25 cellular contexts compared by ENCODE assay signal in the genomic region with DNA sequence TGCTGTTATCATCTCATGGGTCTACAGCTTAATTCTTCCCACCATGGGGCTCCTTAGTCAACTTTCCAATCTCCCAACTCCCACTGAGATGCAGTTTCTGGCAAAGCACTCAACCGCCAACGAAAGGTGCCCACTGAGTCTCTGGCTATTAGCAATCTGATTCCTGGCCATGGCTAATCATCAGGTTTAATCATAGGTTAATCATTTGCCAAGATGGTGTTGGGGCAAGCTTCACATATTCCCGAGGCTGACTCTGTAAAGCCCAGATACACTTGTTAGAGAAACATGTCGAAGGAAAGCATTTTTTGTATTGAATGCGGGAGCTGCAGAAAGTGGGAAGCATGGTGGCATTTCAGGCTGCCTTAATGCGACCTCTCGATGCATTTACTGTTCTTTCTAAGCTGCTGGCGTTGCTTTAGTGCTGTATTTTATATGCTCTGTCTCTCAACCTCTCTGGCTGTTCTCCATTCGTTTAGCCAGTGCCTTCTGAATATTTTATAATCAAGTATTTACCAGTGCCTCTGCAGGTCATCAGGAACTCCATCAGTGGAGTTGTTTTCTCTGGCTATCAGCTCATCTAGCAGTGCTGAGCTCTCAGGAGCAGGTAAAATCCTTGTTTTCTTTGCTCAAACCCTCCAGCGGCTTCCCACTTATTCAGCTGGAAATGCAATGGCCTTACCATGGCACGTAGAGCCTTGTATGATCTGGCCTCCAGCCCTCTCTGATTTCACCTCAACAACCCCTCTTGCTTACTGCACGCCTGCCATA.
"Had no signal": no experiment of that assay in that cellular context is flagged by ENCODE, and none has a peak within 500 bp of the region (broad histone marks: within the 10 kb centered on the region; RNA-seq: fewer than 3 reads in every experiment).

No MANE protein-coding gene starts in this region.

- H3K4me3 Mint-ChIP-seq: effector memory CD8-positive, alpha-beta T cell; memory B cell; naive thymus-derived CD8-positive, alpha-beta T cell; nephron progenitor cell had no signal

- H3K9me3 ChIP-seq: gastrocnemius medialis, ovary, right lobe of liver, stomach, thyroid gland had no signal

- ATAC-seq: effector memory CD8-positive, alpha-beta T cell; esophagus mucosa; gastrocnemius medialis; left lobe of liver; naive thymus-derived CD8-positive, alpha-beta T cell had no signal

- H3K27me3 ChIP-seq: gastrocnemius medialis, ovary, right lobe of liver, stomach, thyroid gland had no signal

- H3K27ac ChIP-seq: coronary artery, gastrocnemius medialis, ovary, right lobe of liver, thyroid gland had no signal

- H3K4me1 Mint-ChIP-seq: nephron progenitor cell had no signal

- H3K4me1 ChIP-seq: gastrocnemius medialis had no signal

- H3K4me2 ChIP-seq: smooth muscle cell had no signal

- H3K27ac Mint-ChIP-seq: effector memory CD8-positive, alpha-beta T cell; memory B cell; naive thymus-derived CD8-positive, alpha-beta T cell; nephron progenitor cell had no signal

- DNase-seq: dermis blood vessel endothelial cell; effector memory CD8-positive, alpha-beta T cell; foreskin fibroblast; gastrocnemius medialis; naive thymus-derived CD8-positive, alpha-beta T cell; nephron progenitor cell; occipital lobe; ovary; posterior cingulate gyrus; right lobe of liver; stimulated activated CD4-positive, alpha-beta T cell treated with anti-CD3 and anti-CD28 coated beads, Interleukin-12 subunit alpha, Interleukin-12 subunit beta, amount 100 ng/mL, for 4 hours; stimulated activated CD4-positive, alpha-beta T cell treated with anti-CD3 and anti-CD28 coated beads, Interleukin-1b, Interleukin-23, amount 100 ng/mL, for 48 hours; stimulated activated CD4-positive, alpha-beta T cell treated with anti-CD3 and anti-CD28 coated beads, Interleukin-4, amount 100 ng/mL, for 1 hour; stimulated activated CD8-positive, alpha-beta memory T cell treated with anti-CD3 and anti-CD28 coated beads, Interleukin-4, amount 100 ng/mL, for 48 hours; stimulated activated naive CD4-positive, alpha-beta T cell treated with Interleukin-2 at 50 U/mL for 16 hours; stomach; thyroid gland; trophoblast cell had no signal

- H3K36me3 Mint-ChIP-seq: memory B cell; naive thymus-derived CD8-positive, alpha-beta T cell had no signal

- FAIRE-seq: keratinocyte had no signal

- H3K9me3 Mint-ChIP-seq: effector memory CD8-positive, alpha-beta T cell; memory B cell; naive thymus-derived CD8-positive, alpha-beta T cell; nephron progenitor cell had no signal

- H3K36me3 ChIP-seq: gastrocnemius medialis, ovary, right lobe of liver, stomach, thyroid gland had no signal

- H3K4me3 ChIP-seq: coronary artery, gastrocnemius medialis, lung, ovary, right lobe of liver, smooth muscle cell, stomach, thyroid gland had no signal
